In the genomic region with DNA sequence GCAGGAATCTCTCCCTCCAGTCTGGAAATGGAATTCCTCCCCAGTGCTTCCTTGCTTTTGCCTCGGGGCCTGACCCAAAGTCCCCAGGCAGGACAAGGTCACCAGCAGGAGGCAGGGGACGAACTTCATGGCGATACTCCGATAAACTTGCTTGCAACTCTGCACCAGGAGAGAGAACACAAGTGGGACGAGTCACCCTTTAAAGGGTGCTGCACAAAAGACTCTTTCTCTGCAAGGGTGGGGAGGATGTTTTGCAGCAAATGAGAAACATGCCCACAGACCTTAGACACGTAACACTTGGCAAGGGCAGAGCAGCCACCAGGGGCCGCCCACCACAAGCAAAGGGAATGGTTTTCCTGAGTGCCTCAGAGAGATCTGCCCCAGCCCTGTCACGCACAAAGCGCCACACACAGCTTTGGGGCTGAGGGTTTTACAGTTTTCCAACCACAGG, we compare ENCODE assay signal across 8 cellular contexts. TPM values are rescaled to one million over a fixed set of nuclear protein-coding genes. Genes with fewer than 3 reads are reported as not detected.
DNase-seq lines count a peak whose midpoint lies in the region; ATAC-seq and TF ChIP-seq lines count a peak whose summit lies in the region.

A gene with protein sequence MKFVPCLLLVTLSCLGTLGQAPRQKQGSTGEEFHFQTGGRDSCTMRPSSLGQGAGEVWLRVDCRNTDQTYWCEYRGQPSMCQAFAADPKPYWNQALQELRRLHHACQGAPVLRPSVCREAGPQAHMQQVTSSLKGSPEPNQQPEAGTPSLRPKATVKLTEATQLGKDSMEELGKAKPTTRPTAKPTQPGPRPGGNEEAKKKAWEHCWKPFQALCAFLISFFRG (minus strand): TSS at position 175 of the 451 bp plus-strand sequence. CDS start 46 bp downstream, at position 129.

- H3K4me3 ChIP-seq in PC-3 (ENCODE audit: low read length) (no peak within 1 kb of the TSS), right cardiac atrium (ENCODE audit: low read length) (no peak within 1 kb of the TSS)

- H3K27me3 ChIP-seq in PC-3 (ENCODE audit: low read length) (no peaks in the 10 kb centered on the region), right cardiac atrium (ENCODE audit: control insufficient read depth, insufficient read depth) (no peaks in the 10 kb centered on the region)

- H3K9me3 ChIP-seq in PC-3 (ENCODE audit: low read length) (no peaks in the 10 kb centered on the region), right cardiac atrium (ENCODE audit: control insufficient read depth, low read length) (no peaks in the 10 kb centered on the region)

- intact Hi-C loops in PC-3 (cut with micrococcal nuclease) = loop anchor here (1.0 to 5.0 kb wide), 2 partner anchors 38 to 304 kb away; no protein-coding TSS in a partner anchor
- intact Hi-C loops in right cardiac atrium (cut with DNase I) = loop anchor here in 2 of 4 donors (5.0 kb wide), 2 partner anchors 34 to 39 kb away; no protein-coding TSS in a partner anchor

- BruUV-seq in PC-3 (replicated peaks; lab: Mats Ljungman, UMichigan) = no TSS peak

- H2AFZ ChIP-seq in PC-3 (ENCODE audit: low read length) = 0 out of 2 replicates have a peak within 1 kb of the TSS, but pooled peaks have one; percentile 42

- POLR2A ChIA-PET in PC-3 (lab: Charles Lee; ENCODE audit: unreplicated experiment) = interaction anchor here (0.6 kb wide), 1 partner anchor 35 kb away, joined by 3 read pairs; no protein-coding TSS in a partner anchor

- 33% methylated on average over 9 of the region's 9 CpGs for WGBS in right cardiac atrium

- H3K79me2 ChIP-seq in PC-3 (ENCODE audit: low read length) = no peaks in the 10 kb centered on the region

- H3K4me2 ChIP-seq in PC-3 (ENCODE audit: low read length) = no peak within 1 kb of the TSS

- peak; percentile 52 for ATAC-seq in HG02852 (IDR thresholded peaks at IDR 0.05; ENCODE audit: unreplicated experiment)
- peak; percentile 87 for ATAC-seq in PC-3
- peak; percentile 81 to 88 for ATAC-seq in right cardiac atrium

- no peaks in the 10 kb centered on the region for H3F3A ChIP-seq in PC-3 (ENCODE audit: low read length, unreplicated experiment)

- H3K4me1 ChIP-seq in PC-3 (ENCODE audit: insufficient read depth, low read length) (no peaks in the 10 kb centered on the region), right cardiac atrium (ENCODE audit: control insufficient read depth, insufficient read depth, low read length) (no peaks in the 10 kb centered on the region)

- peak; percentile 24 for DNase-seq in NCI-H748 (lab: John Stamatoyannopoulos, UW; ENCODE audit: unreplicated experiment)
- no peak for DNase-seq in NCI-H748 treated with DMSO at 0.1 percent for 48 hours (lab: John Stamatoyannopoulos, UW)
- DNase-seq in PC-3 = peak; percentile 56
- DNase-seq in activated naive CD4-positive, alpha-beta T cell treated with Interleukin-2 at 50 U/mL for 16 hours = peak; percentile 34
- DNase-seq in right cardiac atrium = peak; percentile 50 to 89 (median 80)
- DNase-seq in stimulated activated CD4-positive, alpha-beta T cell treated with anti-CD3 and anti-CD28 coated beads, Interleukin-2, amount 100 ng/mL, for 4 hours (ENCODE audit: low read depth) = peak; percentile 11
- no peak for DNase-seq in NCI-H510A treated with DMSO at 0.1 percent for 48 hours (lab: John Stamatoyannopoulos, UW)

- no peaks in the 10 kb centered on the region; the same call in 1 of the 2 replicates for H3K36me3 ChIP-seq in PC-3 (ENCODE audit: low read depth, low read length)

- H3K9me2 ChIP-seq in PC-3 (replicated peaks; ENCODE audit: low read length) = no peaks in the 10 kb centered on the region

- CTCF ChIA-PET in PC-3 (lab: Charles Lee) = no interaction called here

- H4K20me1 ChIP-seq in PC-3 (ENCODE audit: low read length) = no peaks in the 10 kb centered on the region

- no peak within 1 kb of the TSS for H3K27ac ChIP-seq in PC-3 (ENCODE audit: low read length)
- no peak within 1 kb of the TSS for H3K27ac ChIP-seq in right cardiac atrium (ENCODE audit: low read length)

- peak; percentile 66 for TF ChIP-seq CTCF in PC-3 (conservative IDR thresholded peaks at IDR 0.05; ENCODE audit: low read depth, low read length)

- no peak within 1 kb of the TSS for H3K9ac ChIP-seq in PC-3 (ENCODE audit: low read length)

RNA-seq across cellular contexts. Expression of the gene that starts here (rescaled TPM):
- total RNA-seq in PC-3 (2014; rRNA removed) (not detected in 2 replicates), right cardiac atrium (10 to 100 TPM in 1 of 4 donors, 1 to 10 TPM in 3; 4.0 to 18.1 (median 5.2) TPM)
- 20.7 TPM for polyA plus RNA-seq in right cardiac atrium

Comparison
In these comparisons a context has a peak if more than half of its experiments do, and no peak if none do; other contexts are left out.
1. DNase-seq: peak in NCI-H748 (single experiment), activated naive CD4-positive, alpha-beta T cell treated with Interleukin-2 at 50 U/mL for 16 hours (single experiment), right cardiac atrium (3 of 3) and stimulated activated CD4-positive, alpha-beta T cell treated with anti-CD3 and anti-CD28 coated beads, Interleukin-2, amount 100 ng/mL, for 4 hours (single experiment); none in NCI-H748 treated with DMSO at 0.1 percent for 48 hours (single experiment) and NCI-H510A treated with DMSO at 0.1 percent for 48 hours (single experiment).
2. Peak in DNase-seq and ATAC-seq in PC-3; RNA of the gene not detected or under 1 TPM.
3. Peak in every context shown above with its lines, with median percentiles within 50 percentile points of each other: ATAC-seq.